8 cellular contexts compared by ENCODE assay signal in genomic region chr6:73520688-73521350, GRCh38. TPM values are rescaled to one million over a fixed set of nuclear protein-coding genes. Genes with fewer than 3 reads are reported as not detected.
DNase-seq lines count a peak whose midpoint lies in the region; ATAC-seq, FAIRE-seq and TF ChIP-seq lines count a peak whose summit lies in the region.

Gene EEF1A1, minus strand, starts transcription at chr6:73521032. Its CDS starts 1,006 bp downstream, at chr6:73520026.

- peak; percentile 60 for ATAC-seq in GM21526 (IDR thresholded peaks at IDR 0.05; ENCODE audit: low FRiP score, unreplicated experiment)
- peak; percentile 80 for ATAC-seq in IMR-90 (ENCODE audit: low read depth)
- peak; percentile 87 for ATAC-seq in mucosa of descending colon

- BruUV-seq in IMR-90 (replicated peaks; lab: Mats Ljungman, UMichigan), result no TSS peak

- peak within 1 kb of the TSS; percentile 75; the same call in 2 of the 3 replicates for H2BK15ac ChIP-seq in IMR-90 (ENCODE audit: low read depth, low read length)

- TF ChIP-seq POLR2A in IMR-90 (IDR thresholded peaks at IDR 0.05; ENCODE audit: low read depth, low read length), result peak; percentile 100

- peaks cover 9% of the 10 kb centered on the region for H3K4me1 ChIP-seq in IMR-90 (ENCODE audit: control insufficient read depth, insufficient read depth, low read length)
- H3K4me1 ChIP-seq in mucosa of descending colon (ENCODE audit: low read depth), result peaks cover 22% of the 10 kb centered on the region

- H3K27me3 ChIP-seq in IMR-90 (ENCODE audit: control insufficient read depth, insufficient read depth, low read length), result no peaks in the 10 kb centered on the region

- peak within 1 kb of the TSS; percentile 81 for H4K5ac ChIP-seq in IMR-90 (ENCODE audit: low read depth, low read length)

- peaks cover 49% of the 10 kb centered on the region for H4K20me1 ChIP-seq in IMR-90 (ENCODE audit: insufficient read depth, low read length)

- H3K9me3 ChIP-seq in IMR-90 (ENCODE audit: control insufficient read depth, insufficient read depth, low read length) (no peaks in the 10 kb centered on the region), mucosa of descending colon (no peaks in the 10 kb centered on the region)

- DNase-seq in D721Med (ENCODE audit: insufficient read length, low spot score) (peak; percentile 90), IMR-90 (peak; percentile 100), OCI-M1 (lab: John Stamatoyannopoulos, UW) (peak; percentile 100), activated T-cell treated with anti-CD3 and anti-CD28 coated beads for 4 hours (peak; percentile 100), epithelial cell of esophagus (ENCODE audit: low read depth) (peak; percentile 100), mucosa of descending colon (peak; percentile 99 to 100 (median 100))
- peak; percentile 100 for DNase-seq in stimulated activated CD8-positive, alpha-beta memory T cell treated with anti-CD3 and anti-CD28 coated beads, Interleukin-4, amount 100 ng/mL, for 24 hours (ENCODE audit: low read depth)

- intact Hi-C loops in IMR-90 (cut with micrococcal nuclease), result loop anchor here (1.0 to 2.0 kb wide), 3 partner anchors 59 to 132 kb away; partner anchors contain the start of gene SLC17A5
- intact Hi-C loops in mucosa of descending colon (cut with DNase I, micrococcal nuclease), result no loop called here

- peak within 1 kb of the TSS; percentile 99 for H3K23ac ChIP-seq in IMR-90 (ENCODE audit: low read depth, low read length)

- TF ChIP-seq RAD21 in IMR-90 (IDR thresholded peaks at IDR 0.05; ENCODE audit: low read length), result peak; percentile 27

- no peak for FAIRE-seq in D721Med (lab: Jason Lieb, UNC)

- peak within 1 kb of the TSS; percentile 96 for H2AK5ac ChIP-seq in IMR-90 (ENCODE audit: low read depth, low read length)

- peak within 1 kb of the TSS; percentile 88 for H2AFZ ChIP-seq in IMR-90 (replicated peaks; ENCODE audit: low read length, poor library complexity)

- H3K56ac ChIP-seq in IMR-90 (ENCODE audit: extremely low read depth, insufficient read depth, low read length), result peak within 1 kb of the TSS; percentile 96

- H2BK5ac ChIP-seq in IMR-90 (ENCODE audit: low read depth, low read length, poor library complexity, severe bottlenecking), result peak within 1 kb of the TSS; percentile 98

- peak within 1 kb of the TSS; percentile 95 for H3K18ac ChIP-seq in IMR-90 (ENCODE audit: low read depth, low read length)

- H3K4me2 ChIP-seq in IMR-90 (ENCODE audit: low read depth, low read length), result peak within 1 kb of the TSS; percentile 87

- dilution Hi-C loops in IMR-90 (cut with HindIII; ENCODE audit: low sequenced_read_pairs, unreplicated experiment), result no loop called here

- WGBS in IMR-90 (ENCODE audit: extremely low coverage in 2 of 2, insufficient read length in 1 of 2), 2 experiments, result 0% methylated on average over 14 of the region's 53 CpGs; no CpG with 5 or more reads in 1 of the 2 experiments

- H2BK20ac ChIP-seq in IMR-90 (ENCODE audit: low read depth, low read length), result peak within 1 kb of the TSS; percentile 7

- H3K9ac ChIP-seq in IMR-90 (ENCODE audit: low read depth, low read length), result peak within 1 kb of the TSS; percentile 99

- no peaks in the 10 kb centered on the region for H3K9me1 ChIP-seq in IMR-90 (ENCODE audit: insufficient read depth, low read length)

- H3K14ac ChIP-seq in IMR-90 (replicated peaks; ENCODE audit: low read depth, low read length), result peak within 1 kb of the TSS; percentile 99

- H3K36me3 ChIP-seq in IMR-90 (ENCODE audit: control insufficient read depth, insufficient read depth, low read length), result peaks cover 39% of the 10 kb centered on the region
- peaks cover 4% of the 10 kb centered on the region for H3K36me3 ChIP-seq in mucosa of descending colon (ENCODE audit: low read depth)

- TF ChIP-seq CTCF in D721Med (IDR thresholded peaks at IDR 0.05; ENCODE audit: insufficient read depth, missing control alignments), result no peak
- TF ChIP-seq CTCF in IMR-90 (conservative IDR thresholded peaks at IDR 0.05; ENCODE audit: low read depth, low read length), result no peak; the same call in 1 of the 2 replicates
- TF ChIP-seq CTCF in epithelial cell of esophagus (IDR thresholded peaks at IDR 0.05; ENCODE audit: insufficient read depth, low read depth, low read length, missing control alignments), result no peak
- no peak for TF ChIP-seq CTCF in mucosa of descending colon (IDR thresholded peaks at IDR 0.05)

- CTCF ChIA-PET in IMR-90 (lab: Yijun Ruan, JAX), result interaction anchor here (0.8 to 1.7 kb wide), 3 partner anchors 59 to 90 kb away, joined by 3 read pairs; no protein-coding TSS in a partner anchor

- H3K4me3 ChIP-seq in IMR-90 (ENCODE audit: insufficient read depth, low read depth, low read length) (peak within 1 kb of the TSS; percentile 84), epithelial cell of esophagus (ENCODE audit: low read length) (peak within 1 kb of the TSS; percentile 96), mucosa of descending colon (peak within 1 kb of the TSS; percentile 94)

- peak within 1 kb of the TSS; percentile 96 for H4K91ac ChIP-seq in IMR-90 (ENCODE audit: insufficient read depth, low read depth, low read length)

- peaks cover 12 to 32% of the 10 kb centered on the region in 2 experiments; a peak in 2 of 4 replicates for H3K79me1 ChIP-seq in IMR-90 (ENCODE audit: low read depth in 1 of 2, low read length in 2 of 2)

- H4K8ac ChIP-seq in IMR-90 (ENCODE audit: low read depth in 2 of 2, low read length in 2 of 2), result peak within 1 kb of the TSS; percentile 84 to 95

- peak within 1 kb of the TSS; percentile 97 for H2AK9ac ChIP-seq in IMR-90 (replicated peaks; ENCODE audit: low read depth, low read length, poor library complexity)

- H3K4ac ChIP-seq in IMR-90 (ENCODE audit: low read depth, low read length), result peak within 1 kb of the TSS; percentile 97

- POLR2A ChIA-PET in IMR-90 (lab: Charles Lee; ENCODE audit: unreplicated experiment), result interaction anchor here (0.5 to 3.2 kb wide), 11 partner anchors 9 to 133 kb away, joined by 3 to 35 read pairs (median 5); partner anchors contain the start of gene SLC17A5

- in situ Hi-C loops in IMR-90 (cut with MboI; ENCODE audit: low sequenced_read_pairs), result loop anchor here (5.0 kb wide), 1 partner anchor 61 kb away; no protein-coding TSS in a partner anchor

- peak within 1 kb of the TSS; percentile 79 for H2BK120ac ChIP-seq in IMR-90 (ENCODE audit: low read depth, low read length)

- peak within 1 kb of the TSS; percentile 97 for H3K27ac ChIP-seq in IMR-90 (ENCODE audit: insufficient read depth, low read length)

TF ChIP-seq in IMR-90, 13 proteins besides CTCF, POLR2A, EP300 and RAD21:
- TF ChIP-seq NFE2L2 (IDR thresholded peaks at IDR 0.05; ENCODE audit: low read depth, low read length), result peak; percentile 25; the same call in 1 of the 2 replicates
- peak; percentile 32 for TF ChIP-seq FOS (IDR thresholded peaks at IDR 0.05; ENCODE audit: low read depth, low read length)
- peak; percentile 78 for TF ChIP-seq CEBPB (IDR thresholded peaks at IDR 0.05; ENCODE audit: low read depth, low read length)
- TF ChIP-seq BHLHE40 (IDR thresholded peaks at IDR 0.05; ENCODE audit: low read depth, low read length), result peak; percentile 69; the same call in 1 of the 2 replicates
- TF ChIP-seq ELK1 (IDR thresholded peaks at IDR 0.05; ENCODE audit: borderline replicate concordance, low read depth, low read length), result no peak
- TF ChIP-seq MAZ (IDR thresholded peaks at IDR 0.05; ENCODE audit: borderline replicate concordance, low read depth, low read length), result peak; percentile 100
- TF ChIP-seq CHD1 (IDR thresholded peaks at IDR 0.05; ENCODE audit: low read depth, low read length), result peak; percentile 99
- TF ChIP-seq SMC3 (IDR thresholded peaks at IDR 0.05; ENCODE audit: low read depth, low read length), result peak; percentile 29; the same call in 1 of the 2 replicates
- no peak for TF ChIP-seq RCOR1 (IDR thresholded peaks at IDR 0.05; ENCODE audit: insufficient replicate concordance, low read length)
- TF ChIP-seq USF2 (IDR thresholded peaks at IDR 0.05; ENCODE audit: low read depth, low read length), result peak; percentile 18; the same call in 1 of the 2 replicates
- no peak for TF ChIP-seq RFX5 (IDR thresholded peaks at IDR 0.05; ENCODE audit: low read depth, low read length)

RNA-seq across cellular contexts. Expression of gene EEF1A1, which starts in this region (rescaled TPM):
- total RNA-seq in IMR-90 (2012; rRNA removed), result 28,223 and 30,152 TPM in 2 replicates
- 11,870 and 14,757 TPM in 2 replicates for polyA plus RNA-seq in IMR-90 (2012; rRNA removed)
- polyA plus RNA-seq in IMR-90 (2012; cell fraction: cytosol; rRNA removed), result 7,454 and 10,082 TPM in 2 replicates
- polyA plus RNA-seq in IMR-90 (2012; cell fraction: nucleus; rRNA removed; ENCODE audit: low replicate concordance), result 1,642 and 5,672 TPM in 2 replicates
- total RNA-seq in mucosa of descending colon, result 1,000 to 10,000 TPM; 6,833 to 8,492 (median 7,090) TPM

Comparison
In these comparisons a context has a peak if more than half of its experiments do, and no peak if none do; other contexts are left out.
1. Peak in every context shown above with its lines: DNase-seq, ATAC-seq, H3K4me3 ChIP-seq and H3K27ac ChIP-seq.